In the genomic region with DNA sequence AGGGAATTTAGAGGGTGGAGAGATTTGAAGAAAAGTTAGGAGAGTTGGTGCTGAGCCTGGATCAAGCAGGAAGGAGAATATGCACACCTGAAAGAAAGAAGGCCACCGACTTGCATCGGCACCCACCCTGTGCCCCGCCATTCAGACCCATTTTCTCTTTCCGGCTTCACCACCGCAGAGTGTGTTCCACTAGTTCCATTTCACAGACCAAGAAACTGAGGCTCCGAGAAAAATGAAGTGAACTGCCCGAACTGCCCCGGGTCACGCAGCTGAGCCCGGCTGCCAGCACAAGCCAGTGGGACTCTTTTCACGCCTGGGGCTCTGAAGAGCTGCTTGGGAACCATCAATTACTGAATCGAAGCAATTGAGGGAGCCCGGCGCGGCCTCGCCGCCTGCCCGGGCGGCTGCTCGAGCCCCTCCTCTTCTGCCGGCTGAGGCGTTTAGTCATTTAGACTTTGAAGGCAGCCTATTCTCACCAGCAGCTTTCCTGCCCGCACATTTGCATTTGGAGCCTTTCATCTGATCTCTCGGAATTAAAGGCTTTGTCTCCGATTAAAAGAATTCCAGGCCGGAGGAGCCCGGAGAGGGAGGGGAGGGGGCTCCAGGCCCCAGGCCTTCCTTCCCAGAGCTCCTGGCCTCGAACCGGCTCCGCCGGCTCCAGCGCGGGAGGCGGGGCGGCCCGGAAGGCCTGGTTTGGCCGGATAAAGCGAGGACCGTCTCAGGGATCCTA, we compare ENCODE assay signal across 18 cellular contexts.
DNase-seq lines count a peak whose midpoint lies in the region; ATAC-seq, FAIRE-seq and TF ChIP-seq lines count a peak whose summit lies in the region.
"Had no signal": no experiment of that assay in that cellular context is flagged by ENCODE, and none has a peak within 500 bp of the region (broad histone marks: within the 10 kb centered on the region; RNA-seq: fewer than 3 reads in every experiment).

No MANE protein-coding gene starts in this region.

- H2AFZ ChIP-seq in neuron (ENCODE audit: low read depth, low read length): peak overlapping the region; percentile 29

- CTCF ChIA-PET in RWPE1 (lab: Yijun Ruan, JAX) (interaction anchor here (0.6 kb wide), 1 partner anchor 20 kb away, joined by 3 read pairs; no protein-coding TSS in a partner anchor), T-cell (lab: Charles Lee) (no interaction called here)

- no peaks in the 10 kb centered on the region for H3K36me3 ChIP-seq in ES-I3 (ENCODE audit: insufficient read depth, low read length)
- H3K36me3 ChIP-seq in gastroesophageal sphincter: no peaks in the 10 kb centered on the region
- no peaks in the 10 kb centered on the region for H3K36me3 ChIP-seq in neuron (ENCODE audit: insufficient read depth, low read length)

- ATAC-seq in gastroesophageal sphincter (peak; percentile 37), T-cell (replicated peaks in 1 of 4) (no peak)
- ATAC-seq: HepG2, Right ventricle myocardium inferior had no signal

- H3K4me1 ChIP-seq in ES-I3 (ENCODE audit: insufficient read depth, low read length) (peaks cover 22% of the 10 kb centered on the region), gastroesophageal sphincter (peaks cover 0 to 6% (median 0%) of the 10 kb centered on the region in 3 donors), neuron (ENCODE audit: insufficient read depth, low read length) (peaks cover 5% of the 10 kb centered on the region)

- no peaks in the 10 kb centered on the region for H3K9me3 ChIP-seq in ES-I3 (ENCODE audit: control insufficient read depth, insufficient read depth, low read length)
- no peaks in the 10 kb centered on the region for H3K9me3 ChIP-seq in gastroesophageal sphincter
- H3K9me3 ChIP-seq in neuron (ENCODE audit: low read length): no peaks in the 10 kb centered on the region

- no peak for TF ChIP-seq CTCF in gastroesophageal sphincter (IDR thresholded peaks at IDR 0.05)
- TF ChIP-seq CTCF in RWPE1 (conservative IDR thresholded peaks at IDR 0.05; ENCODE audit: low read depth): no peak

- H3K27me3 ChIP-seq in gastroesophageal sphincter (peaks cover 27% of the 10 kb centered on the region), neuron (ENCODE audit: insufficient read depth, low read length) (peaks cover 7% of the 10 kb centered on the region)

- H3K4me3 Mint-ChIP-seq in T-cell: no peak overlapping the region
- H3K4me3 Mint-ChIP-seq: mesothelial cell of epicardium had no signal

- 41% methylated on average over 14 of the region's 39 CpGs; no CpG with 5 or more reads in 1 of the 2 donors for WGBS in gastroesophageal sphincter (ENCODE audit: low coverage in 1 of 2), 2 donors

- FAIRE-seq in RCC 7860 (lab: Jason Lieb, UNC): no peak
- FAIRE-seq: endometrium, HepG2 had no signal

- H3K36me3 Mint-ChIP-seq in T-cell: no peaks in the 10 kb centered on the region
- H3K36me3 Mint-ChIP-seq: mesothelial cell of epicardium had no signal

- no peak for TF ChIP-seq EP300 in gastroesophageal sphincter (IDR thresholded peaks at IDR 0.05)

- POLR2A ChIA-PET in RWPE1 (lab: Yijun Ruan, JAX; ENCODE audit: low non-redundant PET) (interaction anchor here (0.6 kb wide), 1 partner anchor 10 kb away, joined by 3 read pairs; no protein-coding TSS in a partner anchor), T-cell (lab: Charles Lee) (no interaction called here)

- H3K4me1 Mint-ChIP-seq in T-cell: no peaks in the 10 kb centered on the region
- H3K4me1 Mint-ChIP-seq: mesothelial cell of epicardium had no signal

- TF ChIP-seq POLR2A in gastroesophageal sphincter (IDR thresholded peaks at IDR 0.05): no peak

- H3K27ac Mint-ChIP-seq in T-cell: no peak overlapping the region
- H3K27ac Mint-ChIP-seq: mesothelial cell of epicardium had no signal

- peak overlapping the region; percentile 22; the same call in 1 of the 2 replicates for H3K9ac ChIP-seq in ES-I3 (ENCODE audit: low read depth, low read length)

- peak; percentile 77 for DNase-seq in NCI-H2227 treated with DMSO at 0.1 percent for 48 hours (lab: John Stamatoyannopoulos, UW)
- DNase-seq in RWPE1 (ENCODE audit: low spot score): no peak
- no peak for DNase-seq in T-cell
- DNase-seq in NCI-H226: no peak
- no peak for DNase-seq in RCC 7860 (ENCODE audit: low spot score)
- DNase-seq: activated effector memory CD4-positive, alpha-beta T cell treated with anti-CD3 and anti-CD28 coated beads, Interleukin-2, amount 50 U/mL, for 16 hours; AML-193; foreskin fibroblast; NCI-H2081; stimulated activated CD4-positive, alpha-beta T cell treated with anti-CD3 and anti-CD28 coated beads, Interleukin-4, amount 100 ng/mL, for 1 hour; stimulated activated CD8-positive, alpha-beta memory T cell treated with anti-CD3 and anti-CD28 coated beads, Interleukin-4, amount 100 ng/mL, for 48 hours had no signal

- peaks cover 12 to 24% of the 10 kb centered on the region in 2 donors for H3K27me3 Mint-ChIP-seq in T-cell

- H3K27ac ChIP-seq in gastroesophageal sphincter (no peak overlapping the region), RWPE1 (no peak overlapping the region)

- H3K9me3 Mint-ChIP-seq in T-cell: no peaks in the 10 kb centered on the region

- H3K4me3 ChIP-seq in gastroesophageal sphincter (no peak overlapping the region), neuron (ENCODE audit: low read length) (no peak overlapping the region)
